8 cellular contexts compared by ENCODE assay signal in genomic region chr1:154609398-154610380, GRCh38. TPM values are rescaled to one million over a fixed set of nuclear protein-coding genes. Genes with fewer than 3 reads are reported as not detected.
A peak's percentile ranks its signal among the peaks of the same experiment; 100 is the strongest.
DNase-seq lines count a peak whose midpoint lies in the region; TF ChIP-seq lines count a peak whose summit lies in the region.

No MANE protein-coding gene starts in this region.

- H3K4me1 Mint-ChIP-seq in neural progenitor cell: peaks cover 41% of the 10 kb centered on the region

- no peaks in the 10 kb centered on the region for H3K27me3 ChIP-seq in mammary epithelial cell (ENCODE audit: insufficient read depth, low read length)
- H3K27me3 ChIP-seq in neural progenitor cell: no peaks in the 10 kb centered on the region

- H3K27ac ChIP-seq in mammary epithelial cell (ENCODE audit: insufficient read depth, low read depth, low read length): peak overlapping the region; percentile 80
- H3K27ac ChIP-seq in neural progenitor cell: peak overlapping the region; percentile 91

- H3K4me3 ChIP-seq in mammary epithelial cell (replicated peaks in 1 of 3; ENCODE audit: insufficient read depth in 1 of 3, low read depth in 2 of 3, low read length in 3 of 3) (no peak overlapping the region), neural progenitor cell (no peak overlapping the region)

- dilution Hi-C loops in mammary epithelial cell (cut with HindIII; ENCODE audit: low sequenced_read_pairs): no loop called here

- in situ Hi-C loops in mammary epithelial cell (cut with MboI; ENCODE audit: low sequenced_read_pairs in 2 of 2): no loop called here

- H3K9me3 Mint-ChIP-seq in neural progenitor cell: no peaks in the 10 kb centered on the region

- CTCF ChIA-PET in mammary epithelial cell (lab: Charles Lee; ENCODE audit: low non-redundant PET): no interaction called here

- intact Hi-C loops in mammary epithelial cell (cut with micrococcal nuclease): loop anchor here (2.0 kb wide), 1 partner anchor 13 kb away; no protein-coding TSS in a partner anchor

- H2AFZ ChIP-seq in mammary epithelial cell (ENCODE audit: low read depth, low read length): no peak overlapping the region
- no peak overlapping the region for H2AFZ ChIP-seq in neural progenitor cell (replicated peaks)

- DNase-seq in NCI-H1105 treated with DMSO at 0.1 percent for 48 hours (lab: John Stamatoyannopoulos, UW) (peak; percentile 32), NCI-H1105 (lab: John Stamatoyannopoulos, UW) (no peak), T follicular helper cell (ENCODE audit: low read depth) (peak; percentile 47), mammary epithelial cell (peak; percentile 37), neural progenitor cell (ENCODE audit: low spot score) (peak; percentile 51), COR-L47 (lab: John Stamatoyannopoulos, UW) (no peak), UCSD-AML1 (lab: John Stamatoyannopoulos, UW; ENCODE audit: unreplicated experiment) (no peak), Kasumi-1 (lab: John Stamatoyannopoulos, UW) (no peak)

- 83% methylated on average over 12 of the region's 12 CpGs for WGBS in mammary epithelial cell (ENCODE audit: low coverage, missing lambda C conversion rate)

- no peak overlapping the region for H3K9ac ChIP-seq in mammary epithelial cell (ENCODE audit: insufficient read depth, low read length)
- no peak overlapping the region for H3K9ac ChIP-seq in neural progenitor cell

- no peak for TF ChIP-seq CTCF in mammary epithelial cell (conservative IDR thresholded peaks at IDR 0.05 in 1 of 2, IDR thresholded peaks at IDR 0.05 in 1 of 2; ENCODE audit: extremely low read depth in 1 of 2, insufficient read depth in 1 of 2, low read depth in 1 of 2, low read length in 2 of 2)
- TF ChIP-seq CTCF in neural progenitor cell (IDR thresholded peaks at IDR 0.05): no peak

- peak overlapping the region; percentile 96 for H3K4me3 Mint-ChIP-seq in neural progenitor cell

- no peaks in the 10 kb centered on the region for H3K27me3 Mint-ChIP-seq in neural progenitor cell (ENCODE audit: insufficient read depth, low read depth)

- peaks cover 90% of the 10 kb centered on the region for H3K79me2 ChIP-seq in mammary epithelial cell (ENCODE audit: insufficient read depth, low read length)
- H3K79me2 ChIP-seq in neural progenitor cell (ENCODE audit: low read depth): peaks cover 69% of the 10 kb centered on the region

- H4K20me1 ChIP-seq in mammary epithelial cell (ENCODE audit: insufficient read depth, low read length) (no peaks in the 10 kb centered on the region), neural progenitor cell (ENCODE audit: low read depth) (peaks cover 68% of the 10 kb centered on the region)

- peaks cover 55% of the 10 kb centered on the region for H3F3A ChIP-seq in neural progenitor cell (ENCODE audit: low read depth)

- H3K36me3 ChIP-seq in mammary epithelial cell (ENCODE audit: insufficient read depth, low read length) (no peaks in the 10 kb centered on the region), neural progenitor cell (no peaks in the 10 kb centered on the region)

- H3K9me3 ChIP-seq in mammary epithelial cell (replicated peaks; ENCODE audit: insufficient read depth, low read length): no peaks in the 10 kb centered on the region
- no peaks in the 10 kb centered on the region for H3K9me3 ChIP-seq in neural progenitor cell (ENCODE audit: low read depth)

- no peak overlapping the region for H3K27ac Mint-ChIP-seq in neural progenitor cell

- no TSS peak for BruUV-seq in mammary epithelial cell (replicated peaks; lab: Mats Ljungman, UMichigan)

- H3K4me1 ChIP-seq in mammary epithelial cell (ENCODE audit: insufficient read depth, low read length) (peaks cover 17% of the 10 kb centered on the region), neural progenitor cell (peaks cover 46% of the 10 kb centered on the region)

- peaks cover 6% of the 10 kb centered on the region for H3K36me3 Mint-ChIP-seq in neural progenitor cell

- H3K4me2 ChIP-seq in mammary epithelial cell (ENCODE audit: insufficient read depth, low read depth, low read length) (no peak overlapping the region), neural progenitor cell (peak overlapping the region; percentile 95)

RNA-seq across cellular contexts. Expression of gene ADAR, which starts 1.7 kb away (rescaled TPM):
- total RNA-seq in mammary epithelial cell: 100 to 1,000 TPM in 1 of 2 donors, 10 to 100 TPM in 1; 89.7 to 125 TPM
- 83.3 TPM for polyA plus RNA-seq in mammary epithelial cell
- 167 TPM for polyA minus RNA-seq in mammary epithelial cell
- 128 and 139 TPM in 2 replicates for total RNA-seq in neural progenitor cell (ENCODE audit: low replicate concordance)

RNA-seq across cellular contexts. Expression of gene CHRNB2, which starts 42.1 kb away (rescaled TPM):
- total RNA-seq in mammary epithelial cell (under 1 TPM; 0.17 to 0.19 TPM), neural progenitor cell (ENCODE audit: low replicate concordance) (0.11 and 2.3 TPM in 2 replicates)
- 0.17 TPM for polyA plus RNA-seq in mammary epithelial cell
- polyA minus RNA-seq in mammary epithelial cell: 1.7 TPM

RNA-seq across cellular contexts. Expression of gene UBE2Q1, which starts 51.2 kb away (rescaled TPM):
- total RNA-seq in mammary epithelial cell: 10 to 100 TPM; 31.2 to 80.1 TPM
- polyA plus RNA-seq in mammary epithelial cell: 13.1 TPM
- polyA minus RNA-seq in mammary epithelial cell: 6.3 TPM
- total RNA-seq in neural progenitor cell (ENCODE audit: low replicate concordance): 36.0 and 96.2 TPM in 2 replicates

Comparison
In these comparisons a context has a peak if more than half of its experiments do, and no peak if none do; other contexts are left out.
1. DNase-seq: peak in NCI-H1105 treated with DMSO at 0.1 percent for 48 hours (single experiment), T follicular helper cell (single experiment), mammary epithelial cell (single experiment) and neural progenitor cell (single experiment); none in NCI-H1105 (single experiment), COR-L47 (single experiment), UCSD-AML1 (single experiment) and Kasumi-1 (0 of 2).